1 cellular context compared by ENCODE assay signal in genomic region chr3:177336841-177337430, GRCh38.
TF ChIP-seq lines count a peak whose summit lies in the region.

No MANE protein-coding gene starts in this region.

TF ChIP-seq in GM12878, 131 proteins besides CTCF, POLR2A, EP300 and RAD21 (continued from another document):
- no peak for TF ChIP-seq PAX5 (IDR thresholded peaks at IDR 0.05; ENCODE audit: borderline replicate concordance, low read depth, low read length)
- no peak for TF ChIP-seq ETV6 (conservative IDR thresholded peaks at IDR 0.05 in 1 of 2, IDR thresholded peaks at IDR 0.05 in 1 of 2; ENCODE audit: borderline replicate concordance in 1 of 2, low read depth in 1 of 2)
- TF ChIP-seq MXI1 (IDR thresholded peaks at IDR 0.05; ENCODE audit: low read depth, low read length) = no peak
- TF ChIP-seq SPI1 (IDR thresholded peaks at IDR 0.05; ENCODE audit: borderline replicate concordance, insufficient read depth, low read depth, low read length) = no peak
